In the genomic region with DNA sequence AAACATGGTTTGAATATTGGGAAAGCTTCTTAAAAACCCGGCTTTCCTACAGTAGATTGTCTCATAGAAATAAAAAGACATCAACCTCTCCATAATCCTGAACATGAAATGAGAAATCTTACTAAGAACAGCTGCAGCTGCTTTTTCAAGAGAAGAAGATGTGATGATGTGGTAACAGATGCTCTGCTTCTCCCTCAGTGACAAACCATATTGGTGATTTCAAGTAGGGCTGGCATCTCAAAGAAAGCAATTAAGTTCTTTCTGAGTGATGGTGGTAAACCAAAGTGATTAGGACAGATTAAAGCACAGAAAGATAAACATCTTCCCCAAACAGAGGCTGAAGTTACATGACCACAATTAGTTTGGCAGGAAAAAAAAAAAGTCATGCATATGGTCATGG, we compare ENCODE assay signal across 23 cellular contexts.
"Had no signal": no experiment of that assay in that cellular context is flagged by ENCODE, and none has a peak within 500 bp of the region (broad histone marks: within the 10 kb centered on the region; RNA-seq: fewer than 3 reads in every experiment).

No MANE protein-coding gene starts in this region.

- H3K27me3 Mint-ChIP-seq: natural killer cell treated with Interleukin-12 subunit alpha and Interleukin-12 subunit beta and Interleukin-15 and Interleukin-18, amount 100 ng/mL, for 72 hours had no signal

- H3K36me3 ChIP-seq: esophagus muscularis mucosa, heart right ventricle, left lung, lower lobe of right lung, spleen, suprapubic skin, tibial artery, upper lobe of right lung had no signal

- ATAC-seq: activated naive CD4-positive, alpha-beta T cell treated with anti-CD3 and anti-CD28 coated beads, Interleukin-2, amount 50 U/mL, for 72 hours; activated T-cell treated with anti-CD3 and anti-CD28 coated beads, Interleukin-2, amount 50 U/mL, for 72 hours; heart right ventricle; left lung; lower lobe of right lung; natural killer cell treated with Interleukin-12 subunit alpha and Interleukin-12 subunit beta and Interleukin-15 and Interleukin-18, amount 100 ng/mL, for 72 hours; right cardiac atrium; upper lobe of right lung; WTC11 had no signal

- H3K27ac Mint-ChIP-seq: activated naive CD4-positive, alpha-beta T cell treated with anti-CD3 and anti-CD28 coated beads, Interleukin-2, amount 50 U/mL, for 72 hours; activated T-cell treated with anti-CD3 and anti-CD28 coated beads, Interleukin-2, amount 50 U/mL, for 72 hours; natural killer cell treated with Interleukin-12 subunit alpha and Interleukin-12 subunit beta and Interleukin-15 and Interleukin-18, amount 100 ng/mL, for 72 hours; WTC11 had no signal

- H3K4me3 Mint-ChIP-seq: activated T-cell treated with anti-CD3 and anti-CD28 coated beads, Interleukin-2, amount 50 U/mL, for 72 hours; natural killer cell treated with Interleukin-12 subunit alpha and Interleukin-12 subunit beta and Interleukin-15 and Interleukin-18, amount 100 ng/mL, for 72 hours; WTC11 had no signal

- H3K27me3 ChIP-seq: esophagus muscularis mucosa, foreskin keratinocyte, heart right ventricle, left lung, spleen, suprapubic skin, tibial artery, upper lobe of right lung had no signal

- DNase-seq: activated CD4-positive, alpha-beta T cell treated with anti-CD3 and anti-CD28 coated beads for 1 hour; activated naive CD4-positive, alpha-beta T cell; activated T-cell treated with anti-CD3 and anti-CD28 coated beads for 4 hours; activated T-cell treated with anti-CD3 and anti-CD28 coated beads, Interleukin-2, amount 50 U/mL, for 72 hours; dermis blood vessel endothelial cell; effector CD4-positive, alpha-beta T cell; foreskin keratinocyte; heart right ventricle; left lung; lower lobe of right lung; mesenchymal stem cell; posterior cingulate gyrus; right cardiac atrium; spleen; stimulated activated naive CD4-positive, alpha-beta T cell; T-helper 2 cell; tibial artery; upper lobe of right lung had no signal

- H3K9me3 ChIP-seq: esophagus muscularis mucosa, lower lobe of right lung, suprapubic skin, tibial artery, upper lobe of right lung had no signal

- H3K4me1 ChIP-seq: esophagus muscularis mucosa, foreskin keratinocyte, heart right ventricle, left lung, lower lobe of right lung, spleen, suprapubic skin, tibial artery, upper lobe of right lung had no signal

- H3K4me1 Mint-ChIP-seq: WTC11 had no signal

- H3K27ac ChIP-seq: esophagus muscularis mucosa, foreskin keratinocyte, heart right ventricle, left lung, lower lobe of right lung, spleen, suprapubic skin, tibial artery, upper lobe of right lung had no signal

- H3K4me3 ChIP-seq: esophagus muscularis mucosa, heart right ventricle, left lung, lower lobe of right lung, spleen, suprapubic skin, tibial artery, upper lobe of right lung had no signal
